1 cellular context compared by ENCODE assay signal in genomic region chr17:3636154-3636907, GRCh38.
A peak's percentile ranks its signal among the peaks of the same experiment; 100 is the strongest.
TF ChIP-seq lines count a peak whose summit lies in the region.

TSS of gene CTNS (plus strand) at chr17:3636760. CDS start at chr17:3640207, 3,447 bp downstream.
A gene with protein sequence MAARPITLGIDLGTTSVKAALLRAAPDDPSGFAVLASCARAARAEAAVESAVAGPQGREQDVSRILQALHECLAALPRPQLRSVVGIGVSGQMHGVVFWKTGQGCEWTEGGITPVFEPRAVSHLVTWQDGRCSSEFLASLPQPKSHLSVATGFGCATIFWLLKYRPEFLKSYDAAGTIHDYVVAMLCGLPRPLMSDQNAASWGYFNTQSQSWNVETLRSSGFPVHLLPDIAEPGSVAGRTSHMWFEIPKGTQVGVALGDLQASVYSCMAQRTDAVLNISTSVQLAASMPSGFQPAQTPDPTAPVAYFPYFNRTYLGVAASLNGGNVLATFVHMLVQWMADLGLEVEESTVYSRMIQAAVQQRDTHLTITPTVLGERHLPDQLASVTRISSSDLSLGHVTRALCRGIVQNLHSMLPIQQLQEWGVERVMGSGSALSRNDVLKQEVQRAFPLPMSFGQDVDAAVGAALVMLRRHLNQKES (minus strand): TSS chr17:3636250. CDS start chr17:3636219, 31 bp downstream.

TF ChIP-seq in SK-N-SH, 30 proteins besides CTCF, POLR2A, EP300 and RAD21 (continued from another document):
- TF ChIP-seq FOSL2 (IDR thresholded peaks at IDR 0.05; ENCODE audit: borderline replicate concordance, low read depth) (no peak), IRF3 (IDR thresholded peaks at IDR 0.05; ENCODE audit: low read depth, low read length) (no peak; the same call in none of the 2 replicates), NRF1 (IDR thresholded peaks at IDR 0.05; ENCODE audit: low read depth, low read length) (peak; percentile 70)
